In the genomic region with DNA sequence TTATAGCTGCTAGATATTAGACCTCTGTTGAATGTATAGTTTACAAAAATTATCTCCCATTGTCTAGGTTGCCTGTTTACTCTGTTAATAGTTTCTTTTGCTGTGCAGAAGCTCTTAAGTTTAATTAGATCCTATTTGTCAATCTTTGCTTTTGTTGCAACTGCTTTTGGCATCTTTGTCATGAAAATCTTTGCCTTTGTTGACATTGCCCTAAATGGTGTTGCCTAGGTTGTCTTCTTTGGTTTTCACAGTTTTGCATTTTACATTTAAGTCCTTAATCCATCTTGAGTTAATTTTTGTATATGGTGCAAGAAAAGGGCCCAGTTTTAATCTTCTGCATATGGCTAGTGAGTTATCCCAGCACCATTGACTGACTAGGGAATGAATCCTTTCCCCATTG, we compare ENCODE assay signal across 6 cellular contexts.
"Had no signal": no experiment of that assay in that cellular context is flagged by ENCODE, and none has a peak within 500 bp of the region (broad histone marks: within the 10 kb centered on the region; RNA-seq: fewer than 3 reads in every experiment).

No MANE protein-coding gene starts in this region.

- ATAC-seq: K562 had no signal

- H3K4me3 ChIP-seq: K562 had no signal

- FAIRE-seq: HTR-8/SVneo, K562 had no signal

- H3K27ac ChIP-seq: HL-60 had no signal

- DNase-seq: IMR-90, KBM-7, KG1 had no signal
